In genomic region chr1:32239790-32240139, GRCh38 we compare ENCODE assay signal across 9 cellular contexts. TPM values are rescaled to one million over a fixed set of nuclear protein-coding genes. Genes with fewer than 3 reads are reported as not detected.
DNase-seq lines count a peak whose midpoint lies in the region; ATAC-seq and TF ChIP-seq lines count a peak whose summit lies in the region.
"Had no signal": no experiment of that assay in that cellular context is flagged by ENCODE, and none has a peak within 500 bp of the region (broad histone marks: within the 10 kb centered on the region; RNA-seq: fewer than 3 reads in every experiment).

No MANE protein-coding gene starts in this region.

- intact Hi-C loops in left colon (cut with DNase I, micrococcal nuclease): no loop called here

- no peak for TF ChIP-seq POLR2A in tibial nerve (IDR thresholded peaks at IDR 0.05)

- no peak for TF ChIP-seq EP300 in tibial nerve (IDR thresholded peaks at IDR 0.05)

- H3K27ac ChIP-seq in angular gyrus (ENCODE audit: low read depth, low read length) (peak overlapping the region; percentile 27), tibial nerve (peak overlapping the region; percentile 26 to 93 (median 73))

- H3K36me3 ChIP-seq in tibial nerve (peaks cover 0 to 10% (median 0%) of the 10 kb centered on the region in 3 donors), MG63 (peaks cover 8% of the 10 kb centered on the region; the same call in 1 of the 2 replicates)

- H3K4me3 ChIP-seq in tibial nerve: peak overlapping the region; percentile 25 to 84 (median 65)
- no peak overlapping the region for H3K4me3 ChIP-seq in MG63

- no peak for DNase-seq in activated T-cell treated with anti-CD3 and anti-CD28 coated beads, Interleukin-2, amount 50 U/mL, for 24 hours
- no peak for DNase-seq in activated T-cell treated with anti-CD3 and anti-CD28 coated beads for 4 hours
- peak in 1 of 2 donors; percentile 29 for DNase-seq in left colon
- DNase-seq in tibial nerve (ENCODE audit: low spot score in 2 of 2): no peak
- DNase-seq in MG63: no peak
- no peak for DNase-seq in NCI-H2196 treated with DMSO at 0.1 percent for 48 hours (lab: John Stamatoyannopoulos, UW; ENCODE audit: unreplicated experiment)
- DNase-seq: NCI-H226 had no signal

- H3K27me3 ChIP-seq in tibial nerve (no peaks in the 10 kb centered on the region), MG63 (no peaks in the 10 kb centered on the region)

- H3K36me3 Mint-ChIP-seq in activated T-cell treated with anti-CD3 and anti-CD28 coated beads, Interleukin-2, amount 50 U/mL, for 24 hours (ENCODE audit: low read depth): peaks cover 13% of the 10 kb centered on the region

- ATAC-seq in left colon: peak; percentile 5
- no peak for ATAC-seq in GM18519 (IDR thresholded peaks at IDR 0.05; ENCODE audit: low FRiP score, unreplicated experiment)

- peak overlapping the region; percentile 26 for H3K27ac Mint-ChIP-seq in activated T-cell treated with anti-CD3 and anti-CD28 coated beads, Interleukin-2, amount 50 U/mL, for 24 hours

- 26 to 74% methylated on average over 18 to 19 of the region's 20 CpGs for WGBS in tibial nerve, 2 donors

- TF ChIP-seq CTCF in tibial nerve (IDR thresholded peaks at IDR 0.05): no peak

- H3K27me3 Mint-ChIP-seq in activated T-cell treated with anti-CD3 and anti-CD28 coated beads, Interleukin-2, amount 50 U/mL, for 24 hours: no peaks in the 10 kb centered on the region

- peak overlapping the region; percentile 81 for H3K4me3 Mint-ChIP-seq in activated T-cell treated with anti-CD3 and anti-CD28 coated beads, Interleukin-2, amount 50 U/mL, for 24 hours

- H3K4me1 Mint-ChIP-seq in activated T-cell treated with anti-CD3 and anti-CD28 coated beads, Interleukin-2, amount 50 U/mL, for 24 hours (ENCODE audit: low read depth): peaks cover 27% of the 10 kb centered on the region

- H3K4me1 ChIP-seq in tibial nerve: peaks cover 0 to 40% (median 12%) of the 10 kb centered on the region in 4 donors

- H3K9me3 Mint-ChIP-seq in activated T-cell treated with anti-CD3 and anti-CD28 coated beads, Interleukin-2, amount 50 U/mL, for 24 hours: no peaks in the 10 kb centered on the region

- H3K9me3 ChIP-seq in tibial nerve (no peaks in the 10 kb centered on the region), MG63 (no peaks in the 10 kb centered on the region)

RNA-seq across cellular contexts. Expression of gene FAM167B, which starts 7.3 kb away (rescaled TPM):
- total RNA-seq in left colon: 1 to 10 TPM; 2.8 to 3.3 TPM
- 1 to 10 TPM; 1.4 to 5.4 (median 3.5) TPM for total RNA-seq in tibial nerve
- 0.30 TPM in 1 of 2 replicates, not detected in the other for total RNA-seq in MG63 (2014; rRNA removed; shearing (Covaris generic); ENCODE audit: low replicate concordance)

RNA-seq across cellular contexts. Expression of gene LCK, which starts 11.3 kb away (rescaled TPM):
- total RNA-seq in left colon: 1 to 10 TPM; 2.0 to 4.2 TPM
- 1 to 10 TPM; 1.1 to 6.9 (median 2.0) TPM for total RNA-seq in tibial nerve
- not detected in 2 replicates for total RNA-seq in MG63 (2014; rRNA removed; shearing (Covaris generic); ENCODE audit: low replicate concordance)

RNA-seq across cellular contexts. Expression of gene EIF3I, which starts 17.6 kb away (rescaled TPM):
- total RNA-seq in left colon (100 to 1,000 TPM; 115 to 128 TPM), tibial nerve (100 to 1,000 TPM; 121 to 172 (median 152) TPM)
- 515 and 870 TPM in 2 replicates for total RNA-seq in MG63 (2014; rRNA removed; shearing (Covaris generic); ENCODE audit: low replicate concordance)

RNA-seq across cellular contexts. Expression of gene TMEM234, which starts 17.6 kb away (rescaled TPM):
- 10 to 100 TPM; 24.2 to 28.0 TPM for total RNA-seq in left colon
- total RNA-seq in tibial nerve: 10 to 100 TPM; 22.5 to 29.0 (median 26.3) TPM
- 12.2 and 14.5 TPM in 2 replicates for total RNA-seq in MG63 (2014; rRNA removed; shearing (Covaris generic); ENCODE audit: low replicate concordance)

RNA-seq across cellular contexts. Expression of gene DCDC2B, which starts 30.9 kb away (rescaled TPM):
- total RNA-seq in left colon (not detected), tibial nerve (not detected)
- total RNA-seq in MG63 (2014; rRNA removed; shearing (Covaris generic); ENCODE audit: low replicate concordance): not detected in 2 replicates
